Comparison of ENCODE assay signal across 16 cellular contexts in genomic region chr3:30263921-30264313, GRCh38.
DNase-seq lines count a peak whose midpoint lies in the region; ATAC-seq and TF ChIP-seq lines count a peak whose summit lies in the region.
"Had no signal": no experiment of that assay in that cellular context is flagged by ENCODE, and none has a peak within 500 bp of the region (broad histone marks: within the 10 kb centered on the region; RNA-seq: fewer than 3 reads in every experiment).

No MANE protein-coding gene starts in this region.

- WGBS in mammary epithelial cell (ENCODE audit: low coverage, missing lambda C conversion rate): 85% methylated on average over 4 of the region's 4 CpGs

- H3K27me3 ChIP-seq in mammary epithelial cell (ENCODE audit: insufficient read depth, low read length) (no peaks in the 10 kb centered on the region), breast epithelium (no peaks in the 10 kb centered on the region)
- H3K27me3 ChIP-seq: vagina had no signal

- intact Hi-C loops in mammary epithelial cell (cut with micrococcal nuclease): no loop called here
- intact Hi-C loops in breast epithelium (cut with DNase I; ENCODE audit: low total_unique reads): no loop called here

- peaks cover 20% of the 10 kb centered on the region for H3K4me1 Mint-ChIP-seq in stimulated activated memory B cell treated with anti-CD40 and anti-IgM and Interleukin-4, amounts not matched to agents 10 μg/mL and 1 μg/mL and 100 μg/mL, for 72 hours

- H3K9me3 Mint-ChIP-seq in stimulated activated memory B cell treated with anti-CD40 and anti-IgM and Interleukin-4, amounts not matched to agents 10 μg/mL and 1 μg/mL and 100 μg/mL, for 72 hours: peaks cover 3% of the 10 kb centered on the region

- DNase-seq in mammary epithelial cell (no peak), breast epithelium (ENCODE audit: low spot score in 2 of 2) (no peak), SK-MEL-5 (ENCODE audit: low read depth, low spot score) (peak; percentile 7), GOT3 (lab: John Stamatoyannopoulos, UW) (no peak), SIG-M5 (lab: John Stamatoyannopoulos, UW) (no peak), SKM-1 treated with dmso at 0.1 percent for 144 hours (lab: John Stamatoyannopoulos, UW; ENCODE audit: unreplicated experiment) (no peak)
- DNase-seq: activated effector memory CD4-positive, alpha-beta T cell treated with anti-CD3 and anti-CD28 coated beads, Interleukin-2, amount 50 U/mL, for 16 hours; hippocampal formation; Kasumi-1; kidney; mesendoderm; NCI-H146 had no signal

- H3K36me3 Mint-ChIP-seq in stimulated activated memory B cell treated with anti-CD40 and anti-IgM and Interleukin-4, amounts not matched to agents 10 μg/mL and 1 μg/mL and 100 μg/mL, for 72 hours: peaks cover 6% of the 10 kb centered on the region

- no peak overlapping the region for H3K4me3 ChIP-seq in mammary epithelial cell (replicated peaks in 1 of 3; ENCODE audit: insufficient read depth in 1 of 3, low read depth in 2 of 3, low read length in 3 of 3)
- H3K4me3 ChIP-seq in breast epithelium: no peak overlapping the region
- H3K4me3 ChIP-seq: vagina had no signal

- H3K4me1 ChIP-seq in mammary epithelial cell (ENCODE audit: insufficient read depth, low read length): peaks cover 4% of the 10 kb centered on the region
- no peaks in the 10 kb centered on the region for H3K4me1 ChIP-seq in breast epithelium

- H2AFZ ChIP-seq in mammary epithelial cell (ENCODE audit: low read depth, low read length): peak overlapping the region; percentile 62

- H3K79me2 ChIP-seq in mammary epithelial cell (ENCODE audit: insufficient read depth, low read length): no peaks in the 10 kb centered on the region

- CTCF ChIA-PET in mammary epithelial cell (lab: Charles Lee; ENCODE audit: low non-redundant PET): no interaction called here

- ATAC-seq in stimulated activated memory B cell treated with anti-CD40 and anti-IgM and Interleukin-4, amounts not matched to agents 10 μg/mL and 1 μg/mL and 100 μg/mL, for 72 hours: no peak

- no peak for TF ChIP-seq POLR2A in breast epithelium (IDR thresholded peaks at IDR 0.05)

- no peaks in the 10 kb centered on the region for H4K20me1 ChIP-seq in mammary epithelial cell (ENCODE audit: insufficient read depth, low read length)

- H3K27ac ChIP-seq in mammary epithelial cell (ENCODE audit: insufficient read depth, low read depth, low read length) (no peak overlapping the region), breast epithelium (no peak overlapping the region)
- H3K27ac ChIP-seq: vagina, VCaP had no signal

- dilution Hi-C loops in mammary epithelial cell (cut with HindIII; ENCODE audit: low sequenced_read_pairs): no loop called here

- no peak overlapping the region for H3K9ac ChIP-seq in mammary epithelial cell (ENCODE audit: insufficient read depth, low read length)

- H3K9me3 ChIP-seq in mammary epithelial cell (replicated peaks; ENCODE audit: insufficient read depth, low read length) (no peaks in the 10 kb centered on the region), breast epithelium (no peaks in the 10 kb centered on the region)
- H3K9me3 ChIP-seq: vagina had no signal

- H3K36me3 ChIP-seq in mammary epithelial cell (ENCODE audit: insufficient read depth, low read length): no peaks in the 10 kb centered on the region
- H3K36me3 ChIP-seq in breast epithelium: no peaks in the 10 kb centered on the region
- H3K36me3 ChIP-seq: vagina had no signal

- H3K4me2 ChIP-seq in mammary epithelial cell (ENCODE audit: insufficient read depth, low read depth, low read length): no peak overlapping the region

- in situ Hi-C loops in mammary epithelial cell (cut with MboI; ENCODE audit: low sequenced_read_pairs in 2 of 2): no loop called here
- in situ Hi-C loops in SK-MEL-5 (cut with HindIII; ENCODE audit: low pct_unique_long_range_greater_than_20kb, low sequenced_read_pairs): no loop called here

- TF ChIP-seq CTCF in mammary epithelial cell (conservative IDR thresholded peaks at IDR 0.05 in 1 of 2, IDR thresholded peaks at IDR 0.05 in 1 of 2; ENCODE audit: extremely low read depth in 1 of 2, insufficient read depth in 1 of 2, low read depth in 1 of 2, low read length in 2 of 2): no peak
- no peak for TF ChIP-seq CTCF in breast epithelium (IDR thresholded peaks at IDR 0.05)
- TF ChIP-seq CTCF in GM12873 (IDR thresholded peaks at IDR 0.05; ENCODE audit: insufficient read depth, low read depth, low read length, missing control alignments): peak; percentile 32

- BruUV-seq in mammary epithelial cell (replicated peaks; lab: Mats Ljungman, UMichigan): no TSS peak

- no peak overlapping the region for H3K4me3 Mint-ChIP-seq in stimulated activated memory B cell treated with anti-CD40 and anti-IgM and Interleukin-4, amounts not matched to agents 10 μg/mL and 1 μg/mL and 100 μg/mL, for 72 hours

- peak overlapping the region; percentile 25 for H3K27ac Mint-ChIP-seq in stimulated activated memory B cell treated with anti-CD40 and anti-IgM and Interleukin-4, amounts not matched to agents 10 μg/mL and 1 μg/mL and 100 μg/mL, for 72 hours

- no peaks in the 10 kb centered on the region for H3K27me3 Mint-ChIP-seq in stimulated activated memory B cell treated with anti-CD40 and anti-IgM and Interleukin-4, amounts not matched to agents 10 μg/mL and 1 μg/mL and 100 μg/mL, for 72 hours
